ENCODE assay signal across 9 cellular contexts in the genomic region with DNA sequence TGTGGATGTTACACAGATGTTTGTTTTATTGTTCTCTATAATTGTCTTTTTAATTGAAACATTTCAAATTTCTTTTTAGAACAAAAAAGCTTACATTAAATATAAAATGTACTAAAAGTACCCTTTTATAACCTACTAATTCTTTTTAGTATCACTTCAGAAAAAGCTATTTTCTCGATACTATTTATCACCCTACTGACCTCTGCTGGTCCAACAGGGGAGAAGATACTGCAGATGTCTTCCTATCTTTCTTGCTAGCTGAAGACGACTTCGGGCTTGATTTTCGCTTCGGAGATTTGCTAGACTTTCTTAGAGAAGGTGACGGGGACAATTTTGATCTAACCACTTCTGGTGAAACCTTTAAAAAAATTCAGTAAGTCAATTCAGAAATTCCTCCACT. TPM values are rescaled to one million over a fixed set of nuclear protein-coding genes. Genes with fewer than 3 reads are reported as not detected.
DNase-seq lines count a peak whose midpoint lies in the region; TF ChIP-seq lines count a peak whose summit lies in the region.
"Had no signal": no experiment of that assay in that cellular context is flagged by ENCODE, and none has a peak within 500 bp of the region (broad histone marks: within the 10 kb centered on the region; RNA-seq: fewer than 3 reads in every experiment).

No MANE protein-coding gene starts in this region.

- H3K4me3 ChIP-seq in OCI-LY3 (ENCODE audit: low read length), result no peak overlapping the region
- no peak overlapping the region for H3K4me3 ChIP-seq in fibroblast of lung (replicated peaks in 1 of 4; ENCODE audit: control extremely low read depth in 1 of 4, insufficient read depth in 1 of 4, low read depth in 3 of 4, low read length in 4 of 4)
- no peak overlapping the region for H3K4me3 ChIP-seq in smooth muscle cell

- no peaks in the 10 kb centered on the region for H3F3A ChIP-seq in smooth muscle cell (ENCODE audit: low read depth)

- H3K27ac ChIP-seq in OCI-LY3 (ENCODE audit: low read length) (no peak overlapping the region), fibroblast of lung (ENCODE audit: insufficient read depth, low read length) (no peak overlapping the region), smooth muscle cell (ENCODE audit: low read depth) (no peak overlapping the region)

- WGBS in smooth muscle cell (ENCODE audit: low lambda C conversion rate), result 89% methylated on average over 6 of the region's 6 CpGs

- no peak overlapping the region for H3K9ac ChIP-seq in OCI-LY3 (ENCODE audit: low read length)
- no peak overlapping the region for H3K9ac ChIP-seq in fibroblast of lung (ENCODE audit: insufficient read depth, low read length)
- H3K9ac ChIP-seq in smooth muscle cell (ENCODE audit: low read depth), result no peak overlapping the region

- no peaks in the 10 kb centered on the region for H3K27me3 Mint-ChIP-seq in activated CD4-positive, alpha-beta memory T cell treated with anti-CD3 and anti-CD28 coated beads for 36 hours

- H3K9me3 ChIP-seq in OCI-LY3 (ENCODE audit: insufficient read depth, low read length) (no peaks in the 10 kb centered on the region), fibroblast of lung (ENCODE audit: control insufficient read depth, insufficient read depth, low read depth, low read length) (no peaks in the 10 kb centered on the region), smooth muscle cell (replicated peaks; ENCODE audit: low read depth) (no peaks in the 10 kb centered on the region)

- H3K4me2 ChIP-seq in OCI-LY3 (ENCODE audit: low read length) (no peak overlapping the region), fibroblast of lung (ENCODE audit: extremely low read depth, insufficient read depth, low read length) (no peak overlapping the region), smooth muscle cell (no peak overlapping the region)

- H2AFZ ChIP-seq in OCI-LY3 (ENCODE audit: low read depth, low read length) (no peak overlapping the region), fibroblast of lung (ENCODE audit: low read length) (no peak overlapping the region), smooth muscle cell (ENCODE audit: low read depth) (no peak overlapping the region)

- DNase-seq in NCI-H2171 treated with DMSO at 0.1 percent for 48 hours (lab: John Stamatoyannopoulos, UW) (peak; percentile 0), NCI-H2171 (lab: John Stamatoyannopoulos, UW) (no peak), fibroblast of lung (ENCODE audit: low read depth in 2 of 2) (peak in 1 of 2 donors; percentile 9), smooth muscle cell (lab: John Stamatoyannopoulos, UW; ENCODE audit: unreplicated experiment) (no peak), midbrain (lab: John Stamatoyannopoulos, UW) (no peak), GOT3 (lab: John Stamatoyannopoulos, UW) (no peak)
- no peak for DNase-seq in activated CD4-positive, alpha-beta memory T cell treated with anti-CD3 and anti-CD28 coated beads for 36 hours
- DNase-seq: effector CD8-positive, alpha-beta T cell had no signal

- 0 out of 2 replicates have a peak, but pooled peaks cover 4% of the 10 kb centered on the region for H4K20me1 ChIP-seq in OCI-LY3 (ENCODE audit: insufficient read depth, low read length)
- no peaks in the 10 kb centered on the region for H4K20me1 ChIP-seq in fibroblast of lung (ENCODE audit: control insufficient read depth, extremely low read depth, insufficient read depth, low read length)
- H4K20me1 ChIP-seq in smooth muscle cell (ENCODE audit: low read depth), result peaks cover 19% of the 10 kb centered on the region

- H3K79me2 ChIP-seq in OCI-LY3 (ENCODE audit: low read length) (no peaks in the 10 kb centered on the region), fibroblast of lung (ENCODE audit: control insufficient read depth, insufficient read depth, low read length) (no peaks in the 10 kb centered on the region), smooth muscle cell (ENCODE audit: low read depth) (no peaks in the 10 kb centered on the region)

- intact Hi-C loops in activated CD4-positive, alpha-beta memory T cell treated with anti-CD3 and anti-CD28 coated beads for 36 hours (cut with micrococcal nuclease), result no loop called here

- peaks cover 26% of the 10 kb centered on the region for H3K36me3 ChIP-seq in OCI-LY3 (replicated peaks; ENCODE audit: low read depth, low read length)
- peaks cover 2% of the 10 kb centered on the region for H3K36me3 ChIP-seq in fibroblast of lung (ENCODE audit: control insufficient read depth, insufficient read depth, low read length)
- peaks cover 22% of the 10 kb centered on the region for H3K36me3 ChIP-seq in smooth muscle cell (ENCODE audit: low read depth)

- CTCF ChIA-PET in activated CD4-positive, alpha-beta memory T cell treated with anti-CD3 and anti-CD28 coated beads for 36 hours (lab: Charles Lee), result interaction anchor here (1.1 kb wide), 1 partner anchor 117 kb away, joined by 6 read pairs; no protein-coding TSS in a partner anchor

- H3K4me1 ChIP-seq in OCI-LY3 (ENCODE audit: low read length) (no peaks in the 10 kb centered on the region), fibroblast of lung (ENCODE audit: control insufficient read depth, extremely low read depth, insufficient read depth, low read length) (no peaks in the 10 kb centered on the region), smooth muscle cell (ENCODE audit: low read depth) (no peaks in the 10 kb centered on the region)

- H3K9me3 Mint-ChIP-seq in activated CD4-positive, alpha-beta memory T cell treated with anti-CD3 and anti-CD28 coated beads for 36 hours, result no peaks in the 10 kb centered on the region

- no peak overlapping the region for H3K27ac Mint-ChIP-seq in activated CD4-positive, alpha-beta memory T cell treated with anti-CD3 and anti-CD28 coated beads for 36 hours

- H3K36me3 Mint-ChIP-seq in activated CD4-positive, alpha-beta memory T cell treated with anti-CD3 and anti-CD28 coated beads for 36 hours, result peaks cover 19% of the 10 kb centered on the region

- TF ChIP-seq CTCF in OCI-LY3 (IDR thresholded peaks at IDR 0.05; ENCODE audit: low read depth, low read length) (peak; percentile 47), fibroblast of lung (conservative IDR thresholded peaks at IDR 0.05 in 1 of 2, IDR thresholded peaks at IDR 0.05 in 1 of 2; ENCODE audit: low read depth in 1 of 2, low read length in 2 of 2) (peak; percentile 8 to 35), smooth muscle cell (IDR thresholded peaks at IDR 0.05; ENCODE audit: borderline replicate concordance, insufficient read depth, poor library complexity, severe bottlenecking) (peak; percentile 35)

- H3K27me3 ChIP-seq in OCI-LY3 (ENCODE audit: low read depth, low read length) (no peaks in the 10 kb centered on the region), fibroblast of lung (ENCODE audit: control insufficient read depth, insufficient read depth, low read length) (no peaks in the 10 kb centered on the region), smooth muscle cell (ENCODE audit: low read depth) (no peaks in the 10 kb centered on the region)

- no peak overlapping the region for H3K4me3 Mint-ChIP-seq in activated CD4-positive, alpha-beta memory T cell treated with anti-CD3 and anti-CD28 coated beads for 36 hours

- POLR2A ChIA-PET in activated CD4-positive, alpha-beta memory T cell treated with anti-CD3 and anti-CD28 coated beads for 36 hours (lab: Charles Lee), result no interaction called here

- no peaks in the 10 kb centered on the region for H3K4me1 Mint-ChIP-seq in activated CD4-positive, alpha-beta memory T cell treated with anti-CD3 and anti-CD28 coated beads for 36 hours (ENCODE audit: low read depth)

RNA-seq across cellular contexts. Expression of a gene that starts 42.4 kb away (rescaled TPM):
- total RNA-seq in fibroblast of lung (19.0 and 21.8 TPM in 2 replicates), smooth muscle cell (20.4 and 21.6 TPM in 2 replicates)
- polyA plus RNA-seq in fibroblast of lung (4.5 and 5.8 TPM in 2 replicates), smooth muscle cell (37.7 and 41.9 TPM in 2 replicates)
- 30.6 and 32.2 TPM in 2 replicates for polyA plus RNA-seq in fibroblast of lung (2012)
- 15.0 and 15.4 TPM in 2 replicates for polyA minus RNA-seq in fibroblast of lung (ENCODE audit: low replicate concordance)
- total RNA-seq in activated CD4-positive, alpha-beta memory T cell treated with anti-CD3 and anti-CD28 coated beads for 36 hours, result 10 to 100 TPM; 37.0 to 47.3 TPM
